ENCODE assay signal across 14 cellular contexts in genomic region chr9:133980864-133981588, GRCh38. TPM values are rescaled to one million over a fixed set of nuclear protein-coding genes. Genes with fewer than 3 reads are reported as not detected.
DNase-seq lines count a peak whose midpoint lies in the region; ATAC-seq and TF ChIP-seq lines count a peak whose summit lies in the region.
"Had no signal": no experiment of that assay in that cellular context is flagged by ENCODE, and none has a peak within 500 bp of the region (broad histone marks: within the 10 kb centered on the region; RNA-seq: fewer than 3 reads in every experiment).

No MANE protein-coding gene starts in this region.

- no peak overlapping the region for H3K9ac ChIP-seq in GM23248

- peaks cover 12% of the 10 kb centered on the region for H3K36me3 Mint-ChIP-seq in Calu3 (ENCODE audit: insufficient read depth, unreplicated experiment)
- H3K36me3 Mint-ChIP-seq in IgD-negative memory B cell: no peaks in the 10 kb centered on the region
- H3K36me3 Mint-ChIP-seq in central memory CD8-positive, alpha-beta T cell (ENCODE audit: insufficient read depth): no peaks in the 10 kb centered on the region

- peaks cover 54% of the 10 kb centered on the region for H4K20me1 ChIP-seq in osteoblast (ENCODE audit: insufficient read depth, low read length)
- H4K20me1 ChIP-seq in GM23248 (ENCODE audit: insufficient read depth): no peaks in the 10 kb centered on the region; the same call in 1 of the 2 replicates

- H3K4me2 ChIP-seq in osteoblast (ENCODE audit: insufficient read depth, low read length): no peak overlapping the region
- H3K4me2 ChIP-seq in GM23248 (ENCODE audit: unreplicated experiment): no peak overlapping the region

- H3K27ac ChIP-seq in osteoblast (ENCODE audit: low read depth, low read length): no peak overlapping the region
- H3K27ac ChIP-seq in GM23248: no peak overlapping the region
- H3K27ac ChIP-seq: tibial nerve had no signal

- BruUV-seq in Calu3 (replicated peaks; lab: Mats Ljungman, UMichigan): no TSS peak

- TF ChIP-seq CTCF in Calu3 (IDR thresholded peaks at IDR 0.05; ENCODE audit: unreplicated experiment): no peak
- TF ChIP-seq CTCF in osteoblast (IDR thresholded peaks at IDR 0.05; ENCODE audit: extremely low read depth, low read depth, low read length): no peak

- no peak overlapping the region for H3K27ac Mint-ChIP-seq in Calu3 (ENCODE audit: unreplicated experiment)
- peak overlapping the region; percentile 43 to 78 (median 69) for H3K27ac Mint-ChIP-seq in IgD-negative memory B cell
- H3K27ac Mint-ChIP-seq in central memory CD8-positive, alpha-beta T cell (ENCODE audit: low read depth): peak overlapping the region; percentile 71
- H3K27ac Mint-ChIP-seq: effector memory CD8-positive, alpha-beta T cell had no signal

- H2AFZ ChIP-seq in osteoblast (ENCODE audit: low read length): no peak overlapping the region
- no peak overlapping the region for H2AFZ ChIP-seq in GM23248

- H3K9me3 ChIP-seq in osteoblast (ENCODE audit: low read depth, low read length) (no peaks in the 10 kb centered on the region), GM23248 (ENCODE audit: low read depth) (no peaks in the 10 kb centered on the region)
- H3K9me3 ChIP-seq: tibial nerve had no signal

- 89 to 91% methylated on average over 25 of the region's 25 CpGs for WGBS in GM23248 (ENCODE audit: low coverage in 1 of 2, low lambda C conversion rate in 2 of 2, missing lambda C conversion rate in 2 of 2), 2 experiments

- H3K4me3 Mint-ChIP-seq in Calu3 (ENCODE audit: low read depth, unreplicated experiment) (peak overlapping the region; percentile 10), IgD-negative memory B cell (peak overlapping the region; percentile 47 to 81 (median 68))
- no peak overlapping the region for H3K4me3 Mint-ChIP-seq in central memory CD8-positive, alpha-beta T cell
- H3K4me3 Mint-ChIP-seq: effector memory CD8-positive, alpha-beta T cell had no signal

- H3K4me3 ChIP-seq in osteoblast (ENCODE audit: insufficient read depth, low read length) (no peak overlapping the region), GM23248 (no peak overlapping the region)
- H3K4me3 ChIP-seq: tibial nerve had no signal

- no peaks in the 10 kb centered on the region for H3F3A ChIP-seq in GM23248 (ENCODE audit: insufficient read depth)

- CTCF ChIA-PET in Calu3 (lab: Charles Lee): interaction anchor here (0.6 to 1.1 kb wide), 2 partner anchors 10 to 464 kb away, joined by 3 to 5 read pairs; no protein-coding TSS in a partner anchor

- H3K4me1 Mint-ChIP-seq in Calu3 (ENCODE audit: low read depth, unreplicated experiment): peaks cover 28% of the 10 kb centered on the region
- peaks cover 19 to 48% (median 36%) of the 10 kb centered on the region in 3 donors for H3K4me1 Mint-ChIP-seq in IgD-negative memory B cell
- H3K4me1 Mint-ChIP-seq in central memory CD8-positive, alpha-beta T cell: no peaks in the 10 kb centered on the region

- in situ Hi-C loops in GM23248 (cut with MboI): no loop called here

- H3K9me3 Mint-ChIP-seq in Calu3 (ENCODE audit: low read depth, unreplicated experiment) (no peaks in the 10 kb centered on the region), IgD-negative memory B cell (no peaks in the 10 kb centered on the region)
- no peaks in the 10 kb centered on the region for H3K9me3 Mint-ChIP-seq in central memory CD8-positive, alpha-beta T cell
- H3K9me3 Mint-ChIP-seq: effector memory CD8-positive, alpha-beta T cell had no signal

- no peaks in the 10 kb centered on the region for H3K27me3 ChIP-seq in osteoblast (ENCODE audit: insufficient read depth, low read length)
- H3K27me3 ChIP-seq in GM23248 (replicated peaks; ENCODE audit: insufficient read depth): no peaks in the 10 kb centered on the region
- H3K27me3 ChIP-seq: tibial nerve had no signal

- ATAC-seq in central memory CD8-positive, alpha-beta T cell (replicated peaks; ENCODE audit: extremely low read depth, poor library complexity, severe bottlenecking): no peak
- ATAC-seq in HG03025 (IDR thresholded peaks at IDR 0.05; ENCODE audit: low FRiP score, unreplicated experiment) (no peak), HG03139 (IDR thresholded peaks at IDR 0.05; ENCODE audit: unreplicated experiment) (no peak)
- ATAC-seq: effector memory CD8-positive, alpha-beta T cell; left colon had no signal

- H3K79me2 ChIP-seq in osteoblast (ENCODE audit: insufficient read depth, low read length) (peaks cover 94% of the 10 kb centered on the region), GM23248 (ENCODE audit: insufficient read depth) (peaks cover 97% of the 10 kb centered on the region)

- no peaks in the 10 kb centered on the region for H3K4me1 ChIP-seq in osteoblast (ENCODE audit: insufficient read depth, low read length)
- peaks cover 10% of the 10 kb centered on the region; the same call in 1 of the 2 replicates for H3K4me1 ChIP-seq in GM23248 (ENCODE audit: insufficient read depth)

- H3K9me2 ChIP-seq in GM23248 (ENCODE audit: insufficient read depth): no peaks in the 10 kb centered on the region

- DNase-seq in Calu3 (no peak), osteoblast (ENCODE audit: insufficient read length, low spot score, missing footprints) (peak; percentile 59), GM23248 (no peak)
- no peak for DNase-seq in central memory CD8-positive, alpha-beta T cell (ENCODE audit: low spot score in 2 of 2)
- DNase-seq: activated CD4-positive, CD25-positive, alpha-beta regulatory T cell treated with anti-CD3 and anti-CD28 coated beads, Interleukin-2, amount 50 U/mL, for 72 hours; DMS 273 treated with DMSO at 0.1 percent for 48 hours; effector memory CD8-positive, alpha-beta T cell; KBM-7; left colon; NCI-H1048 had no signal

- intact Hi-C loops in Calu3 (cut with micrococcal nuclease; ENCODE audit: unreplicated experiment): no loop called here

- no peaks in the 10 kb centered on the region for H3K27me3 Mint-ChIP-seq in Calu3 (ENCODE audit: unreplicated experiment)
- no peaks in the 10 kb centered on the region for H3K27me3 Mint-ChIP-seq in IgD-negative memory B cell
- H3K27me3 Mint-ChIP-seq in central memory CD8-positive, alpha-beta T cell: no peaks in the 10 kb centered on the region
- H3K27me3 Mint-ChIP-seq: effector memory CD8-positive, alpha-beta T cell had no signal

- H3K36me3 ChIP-seq in osteoblast (ENCODE audit: insufficient read depth, low read length) (no peaks in the 10 kb centered on the region), GM23248 (ENCODE audit: low read depth) (no peaks in the 10 kb centered on the region)
- H3K36me3 ChIP-seq: tibial nerve had no signal

RNA-seq across cellular contexts. Expression of gene VAV2, which starts 11.1 kb away (rescaled TPM):
- total RNA-seq in Calu3 (2022): 29.4 and 30.7 TPM in 2 replicates
- polyA plus RNA-seq in IgD-negative memory B cell: 28.7 TPM
- 8.0 and 8.8 TPM in 2 replicates for total RNA-seq in osteoblast
- 8.3 and 9.0 TPM in 2 replicates for total RNA-seq in GM23248 (2014; rRNA removed; shearing (Covaris generic))
- 6.7 and 7.3 TPM in 2 replicates for polyA plus RNA-seq in GM23248 (2016; fragmentation: Nextera tagmentation; extraction: Ambion mirVana)

RNA-seq across cellular contexts. Expression of gene BRD3OS, which starts 44.3 kb away (rescaled TPM):
- total RNA-seq in Calu3 (2022) (10.5 and 10.7 TPM in 2 replicates), osteoblast (23.0 and 26.1 TPM in 2 replicates)
- polyA plus RNA-seq in IgD-negative memory B cell (26.5 TPM), GM23248 (2016; fragmentation: Nextera tagmentation; extraction: Ambion mirVana) (32.1 and 36.6 TPM in 2 replicates)
- total RNA-seq in GM23248 (2014; rRNA removed; shearing (Covaris generic)): 25.9 and 36.3 TPM in 2 replicates
